In genomic region chr9:79661279-79661678, GRCh38 we compare ENCODE assay signal across 23 cellular contexts.
A peak's percentile ranks its signal among the peaks of the same experiment; 100 is the strongest.
DNase-seq lines count a peak whose midpoint lies in the region; ATAC-seq and TF ChIP-seq lines count a peak whose summit lies in the region.
"Had no signal": no experiment of that assay in that cellular context is flagged by ENCODE, and none has a peak within 500 bp of the region (broad histone marks: within the 10 kb centered on the region; RNA-seq: fewer than 3 reads in every experiment).

No MANE protein-coding gene starts in this region.

- no peak for TF ChIP-seq CTCF in BE2C (IDR thresholded peaks at IDR 0.05; ENCODE audit: low read depth, low read length)
- no peak for TF ChIP-seq CTCF in GM23338 (conservative IDR thresholded peaks at IDR 0.05; ENCODE audit: low read depth in 2 of 2)
- TF ChIP-seq CTCF in SK-N-SH (IDR thresholded peaks at IDR 0.05): no peak

- peaks cover 2% of the 10 kb centered on the region for H3K27me3 Mint-ChIP-seq in GM23338 (ENCODE audit: insufficient read depth, low read depth, poor library complexity)

- no peaks in the 10 kb centered on the region for H3K9me2 ChIP-seq in GM23338 (ENCODE audit: insufficient read depth)
- H3K9me2 ChIP-seq in SK-N-SH: no peaks in the 10 kb centered on the region

- POLR2A ChIA-PET in SK-N-SH (lab: Yijun Ruan, JAX): no interaction called here

- H3K4me1 Mint-ChIP-seq in GM23338: peaks cover 60% of the 10 kb centered on the region

- no peaks in the 10 kb centered on the region for H3K9me3 Mint-ChIP-seq in GM23338
- H3K9me3 Mint-ChIP-seq: activated T-cell treated with anti-CD3 and anti-CD28 coated beads, Interleukin-2, amount 50 U/mL, for 4 hours; nephron progenitor cell had no signal

- H3K79me2 ChIP-seq in GM23338 (replicated peaks; ENCODE audit: insufficient read depth) (peaks cover 2% of the 10 kb centered on the region; the same call in 1 of the 2 replicates), SK-N-SH (ENCODE audit: insufficient read depth) (peaks cover 45% of the 10 kb centered on the region)

- H3K27ac Mint-ChIP-seq in GM23338: peak overlapping the region; percentile 79

- peak overlapping the region; percentile 25 for H3K4me3 ChIP-seq in BE2C (ENCODE audit: low read depth, low read length)
- no peak overlapping the region for H3K4me3 ChIP-seq in GM23338
- H3K4me3 ChIP-seq in SK-N-SH (ENCODE audit: low read depth in 2 of 2, low read length in 1 of 2): no peak overlapping the region
- no peak overlapping the region for H3K4me3 ChIP-seq in iPS-20b (ENCODE audit: low read length)
- H3K4me3 ChIP-seq: adrenal gland, lower lobe of right lung, mucosa of descending colon, right atrium auricular region, smooth muscle cell had no signal

- H3K27me3 ChIP-seq in BE2C (no peaks in the 10 kb centered on the region), GM23338 (ENCODE audit: insufficient read depth) (no peaks in the 10 kb centered on the region), SK-N-SH (ENCODE audit: insufficient read depth) (no peaks in the 10 kb centered on the region), iPS-20b (ENCODE audit: insufficient read depth, low read length) (no peaks in the 10 kb centered on the region)
- H3K27me3 ChIP-seq: adrenal gland, brain microvascular endothelial cell, right atrium auricular region had no signal

- TF ChIP-seq EP300 in SK-N-SH (IDR thresholded peaks at IDR 0.05; ENCODE audit: borderline replicate concordance in 1 of 2, low read depth in 1 of 2, low read length in 1 of 2): no peak

- H3K36me3 Mint-ChIP-seq in GM23338 (ENCODE audit: low read depth): peaks cover 7% of the 10 kb centered on the region; the same call in 1 of the 3 replicates

- DNase-seq in BE2C: no peak
- no peak for DNase-seq in GM23338 (ENCODE audit: low spot score)
- no peak for DNase-seq in SK-N-SH
- DNase-seq in amygdala (lab: John Stamatoyannopoulos, UW): no peak
- DNase-seq in stimulated activated CD4-positive, alpha-beta T cell treated with anti-CD3 and anti-CD28 coated beads, Interleukin-15, amount 100 ng/mL, for 24 hours: no peak
- DNase-seq: activated CD4-positive, alpha-beta T cell treated with anti-CD3 and anti-CD28 coated beads, Interleukin-2, amount 50 U/mL, for 1 hour; activated naive CD4-positive, alpha-beta T cell; activated T-cell treated with anti-CD3 and anti-CD28 coated beads, Interleukin-2, amount 50 U/mL, for 4 hours; adrenal gland; brain microvascular endothelial cell; Calu3; Kasumi-1; kidney glomerular epithelial cell; lower lobe of right lung; mucosa of descending colon; NCI-H774 had no signal

- H3K27ac ChIP-seq in GM23338 (ENCODE audit: low read depth) (peak overlapping the region; percentile 92; the same call in 1 of the 2 replicates), SK-N-SH (ENCODE audit: low read depth in 2 of 2, low read length in 1 of 2) (peak overlapping the region; percentile 78 to 80), iPS-20b (ENCODE audit: low read length) (no peak overlapping the region)
- H3K27ac ChIP-seq: adrenal gland, brain microvascular endothelial cell, lower lobe of right lung, right atrium auricular region, VCaP had no signal

- H3K4me2 ChIP-seq in GM23338: peak overlapping the region; percentile 77; the same call in 1 of the 2 replicates
- peak overlapping the region; percentile 70; the same call in 1 of the 2 replicates for H3K4me2 ChIP-seq in SK-N-SH
- H3K4me2 ChIP-seq: smooth muscle cell had no signal

- 93% methylated on average over 2 of the region's 2 CpGs for WGBS in SK-N-SH (ENCODE audit: low lambda C conversion rate)

- CTCF ChIA-PET in SK-N-SH (lab: Yijun Ruan, JAX): no interaction called here

- H3K4me1 ChIP-seq in BE2C (peaks cover 39% of the 10 kb centered on the region), GM23338 (ENCODE audit: insufficient read depth) (peaks cover 56% of the 10 kb centered on the region), SK-N-SH (ENCODE audit: control insufficient read depth in 1 of 2, insufficient read depth in 2 of 2, low read depth in 1 of 2, low read length in 1 of 2) (peaks cover 36 to 57% of the 10 kb centered on the region in 2 experiments), iPS-20b (ENCODE audit: insufficient read depth, low read length) (peaks cover 57% of the 10 kb centered on the region)
- H3K4me1 ChIP-seq: lower lobe of right lung had no signal

- no peak for ATAC-seq in GM23338
- ATAC-seq in GM21515 (IDR thresholded peaks at IDR 0.05; ENCODE audit: unreplicated experiment): no peak
- ATAC-seq: activated T-cell treated with anti-CD3 and anti-CD28 coated beads, Interleukin-2, amount 50 U/mL, for 4 hours; HepG2; lower lobe of right lung; mucosa of descending colon had no signal

- no peak for TF ChIP-seq RAD21 in SK-N-SH (IDR thresholded peaks at IDR 0.05; ENCODE audit: low read length)

- H3K4me3 Mint-ChIP-seq in GM23338: no peak overlapping the region
- H3K4me3 Mint-ChIP-seq: activated T-cell treated with anti-CD3 and anti-CD28 coated beads, Interleukin-2, amount 50 U/mL, for 4 hours had no signal

- H3K36me3 ChIP-seq in BE2C: peaks cover 10% of the 10 kb centered on the region
- H3K36me3 ChIP-seq in GM23338 (ENCODE audit: insufficient read depth): no peaks in the 10 kb centered on the region
- H3K36me3 ChIP-seq in SK-N-SH (replicated peaks in 1 of 2; ENCODE audit: control insufficient read depth in 1 of 2, insufficient read depth in 2 of 2, low read length in 1 of 2): peaks cover 23 to 42% of the 10 kb centered on the region in 2 experiments
- peaks cover 7% of the 10 kb centered on the region; the same call in 1 of the 2 replicates for H3K36me3 ChIP-seq in iPS-20b (ENCODE audit: insufficient read depth, low read depth, low read length)
- H3K36me3 ChIP-seq: adrenal gland, right atrium auricular region had no signal

- H3K9ac ChIP-seq in SK-N-SH (no peak overlapping the region), iPS-20b (ENCODE audit: low read depth, low read length) (peak overlapping the region; percentile 49; the same call in 1 of the 2 replicates)

- no peak overlapping the region for H2AFZ ChIP-seq in GM23338
- no peak overlapping the region for H2AFZ ChIP-seq in SK-N-SH (ENCODE audit: low read depth)

- H3K9me3 ChIP-seq in BE2C (no peaks in the 10 kb centered on the region), SK-N-SH (no peaks in the 10 kb centered on the region), iPS-20b (ENCODE audit: insufficient read depth, low read depth, low read length) (no peaks in the 10 kb centered on the region)
- H3K9me3 ChIP-seq: adrenal gland, lower lobe of right lung, mucosa of descending colon, right atrium auricular region had no signal

- no peaks in the 10 kb centered on the region; the same call in 1 of the 2 replicates for H3F3A ChIP-seq in GM23338 (replicated peaks; ENCODE audit: low read depth)
- H3F3A ChIP-seq in SK-N-SH (replicated peaks; ENCODE audit: insufficient read depth): peaks cover 6% of the 10 kb centered on the region

- H4K20me1 ChIP-seq in GM23338 (replicated peaks; ENCODE audit: insufficient read depth) (no peaks in the 10 kb centered on the region), SK-N-SH (ENCODE audit: insufficient read depth) (peaks cover 5% of the 10 kb centered on the region; the same call in 1 of the 2 replicates)

TF ChIP-seq in GM23338, 12 proteins besides CTCF, POLR2A, EP300 and RAD21:
- no peak for TF ChIP-seq ZNF331 (CRISPR knock-in tag; IDR thresholded peaks at IDR 0.05; ENCODE audit: low read depth)
- no peak for TF ChIP-seq EZH2phosphoT487 (IDR thresholded peaks at IDR 0.05; ENCODE audit: unreplicated experiment)
- no peak for TF ChIP-seq ZNF114 (CRISPR knock-in tag; IDR thresholded peaks at IDR 0.05)
- no peak for TF ChIP-seq ETS1 (IDR thresholded peaks at IDR 0.05)
- no peak for TF ChIP-seq EZH2 (IDR thresholded peaks at IDR 0.05; ENCODE audit: low read depth, unreplicated experiment)
- no peak for TF ChIP-seq STAT1 (IDR thresholded peaks at IDR 0.05; ENCODE audit: unreplicated experiment)
- no peak for TF ChIP-seq CREB1 (CRISPR knock-in tag; IDR thresholded peaks at IDR 0.05; ENCODE audit: low read depth)
- TF ChIP-seq POLR2AphosphoS5 (IDR thresholded peaks at IDR 0.05; ENCODE audit: low read depth): no peak

TF ChIP-seq in SK-N-SH, 30 proteins besides CTCF, POLR2A, EP300 and RAD21 (continues in another document):
- TF ChIP-seq EZH2phosphoT487 (IDR thresholded peaks at IDR 0.05; ENCODE audit: borderline replicate concordance, low read depth): no peak
- TF ChIP-seq USF1 (IDR thresholded peaks at IDR 0.05; ENCODE audit: borderline replicate concordance, low read depth): no peak
- no peak for TF ChIP-seq NFIC (IDR thresholded peaks at IDR 0.05; ENCODE audit: borderline replicate concordance)
- no peak for TF ChIP-seq ELF1 (IDR thresholded peaks at IDR 0.05)
- TF ChIP-seq TAF1 (IDR thresholded peaks at IDR 0.05; ENCODE audit: borderline replicate concordance, low read depth, low read length): no peak
- no peak for TF ChIP-seq FOXM1 (IDR thresholded peaks at IDR 0.05; ENCODE audit: low read depth)
- no peak for TF ChIP-seq SIN3A (IDR thresholded peaks at IDR 0.05; ENCODE audit: borderline replicate concordance, low read depth, low read length)
- no peak for TF ChIP-seq CHD2 (IDR thresholded peaks at IDR 0.05; ENCODE audit: low read length, partially characterized antibody)
- no peak for TF ChIP-seq GABPA (IDR thresholded peaks at IDR 0.05; ENCODE audit: low read depth)
- TF ChIP-seq YY1 (IDR thresholded peaks at IDR 0.05; ENCODE audit: low read depth): no peak
- no peak for TF ChIP-seq RFX5 (IDR thresholded peaks at IDR 0.05; ENCODE audit: low read length)
- TF ChIP-seq ZBTB33 (IDR thresholded peaks at IDR 0.05; ENCODE audit: borderline replicate concordance, low read depth): no peak
